ENCODE assay signal across 8 cellular contexts in the genomic region with DNA sequence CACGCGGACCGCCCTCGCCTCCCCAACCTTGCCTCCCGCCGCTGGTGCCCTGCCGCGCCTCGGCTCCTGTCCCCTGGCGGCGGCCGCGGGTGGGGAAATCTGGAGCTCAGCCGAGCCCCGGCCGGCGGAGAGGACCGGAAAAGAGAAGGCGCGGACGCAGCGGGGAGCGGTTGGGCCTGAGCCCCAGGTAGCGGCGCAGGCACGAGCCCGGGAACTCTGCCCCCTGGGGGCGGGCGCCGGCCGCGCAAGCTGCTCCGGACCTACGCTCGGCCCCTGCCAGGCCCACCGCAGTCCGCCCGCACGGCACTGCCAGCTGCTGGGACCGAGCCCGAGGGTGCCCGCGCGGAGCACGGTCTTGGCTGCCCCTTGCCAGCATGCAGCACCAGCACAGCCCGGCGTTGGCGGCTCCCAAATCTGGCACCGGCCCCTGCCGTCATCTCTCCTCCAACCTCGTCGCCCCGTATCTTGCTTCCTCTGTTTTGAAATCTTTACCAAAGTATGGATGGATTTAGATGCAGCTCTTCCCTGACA. TPM values are rescaled to one million over a fixed set of nuclear protein-coding genes. Genes with fewer than 3 reads are reported as not detected.
DNase-seq lines count a peak whose midpoint lies in the region; ATAC-seq, FAIRE-seq and TF ChIP-seq lines count a peak whose summit lies in the region.

A gene with protein sequence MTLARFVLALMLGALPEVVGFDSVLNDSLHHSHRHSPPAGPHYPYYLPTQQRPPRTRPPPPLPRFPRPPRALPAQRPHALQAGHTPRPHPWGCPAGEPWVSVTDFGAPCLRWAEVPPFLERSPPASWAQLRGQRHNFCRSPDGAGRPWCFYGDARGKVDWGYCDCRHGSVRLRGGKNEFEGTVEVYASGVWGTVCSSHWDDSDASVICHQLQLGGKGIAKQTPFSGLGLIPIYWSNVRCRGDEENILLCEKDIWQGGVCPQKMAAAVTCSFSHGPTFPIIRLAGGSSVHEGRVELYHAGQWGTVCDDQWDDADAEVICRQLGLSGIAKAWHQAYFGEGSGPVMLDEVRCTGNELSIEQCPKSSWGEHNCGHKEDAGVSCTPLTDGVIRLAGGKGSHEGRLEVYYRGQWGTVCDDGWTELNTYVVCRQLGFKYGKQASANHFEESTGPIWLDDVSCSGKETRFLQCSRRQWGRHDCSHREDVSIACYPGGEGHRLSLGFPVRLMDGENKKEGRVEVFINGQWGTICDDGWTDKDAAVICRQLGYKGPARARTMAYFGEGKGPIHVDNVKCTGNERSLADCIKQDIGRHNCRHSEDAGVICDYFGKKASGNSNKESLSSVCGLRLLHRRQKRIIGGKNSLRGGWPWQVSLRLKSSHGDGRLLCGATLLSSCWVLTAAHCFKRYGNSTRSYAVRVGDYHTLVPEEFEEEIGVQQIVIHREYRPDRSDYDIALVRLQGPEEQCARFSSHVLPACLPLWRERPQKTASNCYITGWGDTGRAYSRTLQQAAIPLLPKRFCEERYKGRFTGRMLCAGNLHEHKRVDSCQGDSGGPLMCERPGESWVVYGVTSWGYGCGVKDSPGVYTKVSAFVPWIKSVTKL (minus strand): TSS at position 161 of the 531 bp plus-strand sequence. CDS start 283 bp downstream, outside the sequence.

- in situ Hi-C loops in GM12878 (cut with MboI), result no loop called here

- H3K4me3 Mint-ChIP-seq in T-helper 17 cell, result peak within 1 kb of the TSS; percentile 86

- peaks cover 4 to 7% of the 10 kb centered on the region in 2 experiments for H3K27me3 ChIP-seq in GM12878 (replicated peaks in 1 of 2; ENCODE audit: control insufficient read depth in 2 of 2, insufficient read depth in 2 of 2, low read length in 1 of 2)
- H3K27me3 ChIP-seq in iPS-18a (ENCODE audit: control insufficient read depth, insufficient read depth, low read length), result peaks cover 46% of the 10 kb centered on the region
- peaks cover 0 to 7% of the 10 kb centered on the region in 2 donors for H3K27me3 ChIP-seq in small intestine (ENCODE audit: control insufficient read depth in 2 of 2, insufficient read depth in 2 of 2, low read length in 2 of 2)

- POLR2A ChIA-PET in GM12878 (lab: Charles Lee), result interaction anchor here (1.1 kb wide), 1 partner anchor 61 kb away, joined by 3 read pairs; no protein-coding TSS in a partner anchor

- TF ChIP-seq POLR2A in H54 (IDR thresholded peaks at IDR 0.05; ENCODE audit: low read depth, low read length) (0 out of 2 replicates have a peak, but pooled peaks have one; percentile 15), GM12878 (IDR thresholded peaks at IDR 0.05; ENCODE audit: low read depth, low read length) (no peak)

- H3K4me1 ChIP-seq in GM12878 (ENCODE audit: control insufficient read depth, insufficient read depth, low read length), result no peaks in the 10 kb centered on the region
- H3K4me1 ChIP-seq in iPS-18a (ENCODE audit: control insufficient read depth, low read depth, low read length), result peaks cover 6% of the 10 kb centered on the region
- H3K4me1 ChIP-seq in small intestine (ENCODE audit: control insufficient read depth in 2 of 2, insufficient read depth in 1 of 2, low read depth in 1 of 2, low read length in 1 of 2), result peaks cover 0 to 1% of the 10 kb centered on the region in 2 donors

- H3K36me3 ChIP-seq in GM12878 (ENCODE audit: control insufficient read depth in 2 of 2, insufficient read depth in 2 of 2, low read length in 1 of 2) (no peaks in the 10 kb centered on the region), iPS-18a (ENCODE audit: control insufficient read depth, low read depth, low read length) (no peaks in the 10 kb centered on the region), small intestine (ENCODE audit: control insufficient read depth in 2 of 2, insufficient read depth in 2 of 2, low read length in 2 of 2) (no peaks in the 10 kb centered on the region)

- WGBS in GM12878 (ENCODE audit: insufficient coverage, insufficient replicate concordance, low lambda C conversion rate, missing lambda C conversion rate), result 15% methylated on average over 25 of the region's 53 CpGs
- 1% methylated on average over 34 to 53 of the region's 53 CpGs for WGBS in small intestine, 3 donors

- peaks cover 10% of the 10 kb centered on the region for H3K4me1 Mint-ChIP-seq in T-helper 17 cell

- peaks cover 84% of the 10 kb centered on the region for H3K27me3 Mint-ChIP-seq in T-helper 17 cell

- SMC1A ChIA-PET in GM12878 (lab: Charles Lee; ENCODE audit: uncharacterized antibody, unreplicated experiment), result interaction anchor here (1.0 to 2.0 kb wide), 6 partner anchors 10 to 70 kb away, joined by 3 to 6 read pairs (median 4); no protein-coding TSS in a partner anchor

- no peak for TF ChIP-seq EP300 in GM12878 (IDR thresholded peaks at IDR 0.05; ENCODE audit: borderline replicate concordance in 1 of 2, control insufficient read depth in 1 of 2, low read depth in 2 of 2, low read length in 2 of 2)

- H2AFZ ChIP-seq in GM12878 (ENCODE audit: control insufficient read depth, low read depth, low read length), result peak within 1 kb of the TSS; percentile 39; the same call in 1 of the 2 replicates

- H4K20me1 ChIP-seq in GM12878 (ENCODE audit: control insufficient read depth, insufficient read depth), result no peaks in the 10 kb centered on the region

- H3K79me2 ChIP-seq in GM12878 (ENCODE audit: control insufficient read depth, insufficient read depth, low read length), result no peaks in the 10 kb centered on the region

- H3K27ac ChIP-seq in GM12878 (ENCODE audit: control insufficient read depth, insufficient read depth) (no peak within 1 kb of the TSS), iPS-18a (ENCODE audit: low read length) (no peak within 1 kb of the TSS), small intestine (ENCODE audit: low read depth in 1 of 2, low read length in 1 of 2) (peak within 1 kb of the TSS; percentile 30 to 87)

- TF ChIP-seq RAD21 in GM12878 (IDR thresholded peaks at IDR 0.05; ENCODE audit: insufficient read depth, low read depth, low read length), result no peak

- DNase-seq in H54 (ENCODE audit: insufficient read length, low spot score) (peak; percentile 75), Kasumi-1 (lab: John Stamatoyannopoulos, UW) (peak; percentile 38 to 45), T-helper 17 cell (peak; percentile 31 to 33 (median 31)), GM12878 (ENCODE audit: low read depth, low spot score) (no peak), small intestine (peak; percentile 66), GF-D8 (lab: John Stamatoyannopoulos, UW) (no peak)

- peak within 1 kb of the TSS; percentile 95 for H3K4me2 ChIP-seq in GM12878 (ENCODE audit: control insufficient read depth, insufficient read depth)

- ATAC-seq in T-helper 17 cell (peak; percentile 86), GM12878 (peak; percentile 98)

- H3K9me3 ChIP-seq in T-helper 17 cell (ENCODE audit: control insufficient read depth, low read length, poor library complexity, severe bottlenecking), result no peaks in the 10 kb centered on the region
- H3K9me3 ChIP-seq in GM12878 (replicated peaks; ENCODE audit: control insufficient read depth, insufficient read depth, low read length), result no peaks in the 10 kb centered on the region
- no peaks in the 10 kb centered on the region for H3K9me3 ChIP-seq in iPS-18a (ENCODE audit: control insufficient read depth, low read depth, low read length)
- H3K9me3 ChIP-seq in small intestine (ENCODE audit: control insufficient read depth, low read depth), result no peaks in the 10 kb centered on the region

- H3K9ac ChIP-seq in GM12878 (ENCODE audit: control insufficient read depth, insufficient read depth, low read length) (no peak within 1 kb of the TSS), iPS-18a (ENCODE audit: low read length) (no peak within 1 kb of the TSS)

- peak; percentile 81 for TF ChIP-seq CTCF in GM12872 (IDR thresholded peaks at IDR 0.05; ENCODE audit: insufficient read depth, low read depth, low read length)
- TF ChIP-seq CTCF in GM12878 (IDR thresholded peaks at IDR 0.05 in 2 of 3, conservative IDR thresholded peaks at IDR 0.05 in 1 of 3; ENCODE audit: control insufficient read depth in 2 of 3, extremely low read depth in 1 of 3, insufficient read depth in 1 of 3, low read depth in 3 of 3, low read length in 3 of 3), result peak; percentile 62 to 69 (median 65); a peak in 5 of 6 replicates

- H3K27ac Mint-ChIP-seq in T-helper 17 cell, result no peak within 1 kb of the TSS

- CTCF ChIA-PET in GM12878 (lab: Yijun Ruan, JAX), result interaction anchor here (0.9 to 3.3 kb wide), 14 partner anchors 9 to 82 kb away, joined by 3 to 20 read pairs (median 6); no protein-coding TSS in a partner anchor

- RAD21 ChIA-PET in GM12878 (lab: Charles Lee; ENCODE audit: unreplicated experiment), result interaction anchor here (0.6 to 1.5 kb wide), 5 partner anchors 13 to 82 kb away, joined by 3 to 4 read pairs (median 4); no protein-coding TSS in a partner anchor

- H3K36me3 Mint-ChIP-seq in T-helper 17 cell (ENCODE audit: low read depth), result peaks cover 5% of the 10 kb centered on the region

- BruUV-seq in GM12878 (replicated peaks; lab: Mats Ljungman, UMichigan), result no TSS peak

- intact Hi-C loops in GM12878 (cut with micrococcal nuclease; ENCODE audit: unreplicated experiment), result loop anchor here (2.0 kb wide), 1 partner anchor 72 kb away; no protein-coding TSS in a partner anchor

- H3K4me3 ChIP-seq in GM12878, result no peak within 1 kb of the TSS
- H3K4me3 ChIP-seq in iPS-18a (ENCODE audit: low read length), result peak within 1 kb of the TSS; percentile 74
- peak within 1 kb of the TSS; percentile 44 to 78 for H3K4me3 ChIP-seq in small intestine (ENCODE audit: low read depth in 1 of 2, low read length in 2 of 2)

- no peak for FAIRE-seq in H54 (lab: Jason Lieb, UNC)
- FAIRE-seq in GM12878 (lab: Jason Lieb, UNC), result no peak
- no peak for FAIRE-seq in small intestine (lab: Jason Lieb, UNC)

TF ChIP-seq in GM12878, 131 proteins besides CTCF, POLR2A, EP300 and RAD21 (continues in another document):
- TF ChIP-seq IKZF1 (conservative IDR thresholded peaks at IDR 0.05), result peak; percentile 56

RNA-seq across cellular contexts. Expression of the gene that starts here (rescaled TPM):
- total RNA-seq in T-helper 17 cell (not detected), GM12878 (2014; rRNA removed) (0.05 and 0.11 TPM in 2 replicates), GM12878 (2014; rRNA removed; fragmentation: Illumina TruSeq; extraction: Trizol) (0.04 TPM in 1 of 2 replicates, not detected in the other), GM12878 (2021) (0.48 TPM in 1 of 2 replicates, not detected in the other)
- total RNA-seq in GM12878 (2013; cell fraction: nucleolus; rRNA removed), result 0.47 TPM in 1 of 2 replicates, not detected in the other
- polyA plus RNA-seq in GM12878 (2011; ENCODE audit: low read depth), result 0.05 TPM
- polyA plus RNA-seq in GM12878 (2011; rRNA removed) (0.22 and 0.34 TPM in 2 replicates), GM12878 (2014; fragmentation: Illumina TruSeq; extraction: Trizol) (0.11 TPM in 1 of 2 replicates, not detected in the other), GM12878 (2014; fragmentation: Nextera tagmentation; extraction: Ambion mirVana) (under 1 TPM; 0.04 to 0.14 TPM), GM12878 (2014; rRNA removed) (0.10 TPM in 1 of 2 replicates, not detected in the other), GM12878 (2016; fragmentation: Nextera tagmentation; extraction: Ambion mirVana) (under 1 TPM; 0.07 to 0.16 TPM), small intestine (10 to 100 TPM in 2 of 3 donors, 1 to 10 TPM in 1; 5.1 to 20.8 (median 12.7) TPM)
- polyA plus RNA-seq in GM12878 (2011; cell fraction: cytosol; rRNA removed), result 0.08 and 0.19 TPM in 2 replicates
- polyA plus RNA-seq in GM12878 (2011; cell fraction: nucleus; rRNA removed), result 0.51 and 0.78 TPM in 2 replicates
- 0.03 and 0.08 TPM in 2 replicates for polyA plus RNA-seq in GM12878 (2012)
- 0.21 and 0.22 TPM in 2 replicates for polyA minus RNA-seq in GM12878 (2011; rRNA and poly(A)+ RNA removed)
- not detected in 2 replicates for polyA minus RNA-seq in GM12878 (2011; cell fraction: cytosol; rRNA and poly(A)+ RNA removed)
- 0.24 and 1.8 TPM in 2 replicates for polyA minus RNA-seq in GM12878 (2011; cell fraction: nucleus; rRNA and poly(A)+ RNA removed)

Comparison
In these comparisons a context has a peak if more than half of its experiments do, and no peak if none do; other contexts are left out.
1. Peak in DNase-seq and ATAC-seq in T-helper 17 cell; RNA of the gene not detected or under 1 TPM.
2. DNase-seq: peak in H54 (single experiment), Kasumi-1 (2 of 2) and small intestine (single experiment); none in GM12878 (single experiment) and GF-D8 (single experiment).
3. H3K27ac ChIP-seq: peak in small intestine (2 of 2); none in GM12878 (single experiment) and iPS-18a (single experiment).